Comparison of ENCODE assay signal across 1 cellular context in the genomic region with DNA sequence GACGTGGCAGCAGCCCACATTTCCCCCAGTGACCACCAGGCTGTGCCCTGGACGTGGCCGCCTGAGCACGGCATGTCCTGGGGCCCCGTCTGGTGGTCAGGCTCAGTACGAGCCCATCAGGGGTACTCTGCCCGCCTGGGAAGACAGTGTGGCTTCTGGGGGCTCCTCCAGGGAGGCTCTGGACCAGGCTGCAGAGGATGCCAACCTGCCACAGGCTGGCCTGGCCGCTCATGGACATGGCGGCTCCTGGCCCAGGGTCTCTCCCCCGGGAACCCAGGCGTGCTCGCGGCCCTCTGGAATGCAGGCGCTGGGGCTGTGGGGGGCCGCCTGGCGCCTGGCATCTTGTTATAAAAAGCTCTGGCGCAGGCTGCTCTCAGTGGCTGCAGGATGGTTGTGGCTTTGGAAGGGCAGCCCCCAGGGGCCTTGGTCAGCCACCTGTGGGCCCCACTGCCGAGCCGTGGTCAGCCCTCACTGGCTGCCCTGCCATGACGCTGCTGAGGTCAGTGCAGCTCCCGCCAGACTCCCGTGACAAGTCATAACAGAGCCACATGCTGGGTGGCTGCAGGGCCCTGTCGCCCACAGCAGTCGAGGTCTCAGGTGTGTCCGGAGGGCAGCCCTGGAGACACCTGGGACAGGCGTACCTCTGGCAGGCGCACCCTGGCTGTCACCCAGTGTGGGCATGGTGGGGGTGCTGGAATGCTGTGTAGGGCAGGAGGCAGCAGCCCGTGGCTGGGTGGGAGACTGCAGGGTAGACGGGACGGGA.
TF ChIP-seq lines count a peak whose summit lies in the region.

No MANE protein-coding gene starts in this region.

TF ChIP-seq in HEK293, 187 proteins besides CTCF, POLR2A, EP300 and RAD21 (continued from another document):
- TF ChIP-seq, protein P1, sequence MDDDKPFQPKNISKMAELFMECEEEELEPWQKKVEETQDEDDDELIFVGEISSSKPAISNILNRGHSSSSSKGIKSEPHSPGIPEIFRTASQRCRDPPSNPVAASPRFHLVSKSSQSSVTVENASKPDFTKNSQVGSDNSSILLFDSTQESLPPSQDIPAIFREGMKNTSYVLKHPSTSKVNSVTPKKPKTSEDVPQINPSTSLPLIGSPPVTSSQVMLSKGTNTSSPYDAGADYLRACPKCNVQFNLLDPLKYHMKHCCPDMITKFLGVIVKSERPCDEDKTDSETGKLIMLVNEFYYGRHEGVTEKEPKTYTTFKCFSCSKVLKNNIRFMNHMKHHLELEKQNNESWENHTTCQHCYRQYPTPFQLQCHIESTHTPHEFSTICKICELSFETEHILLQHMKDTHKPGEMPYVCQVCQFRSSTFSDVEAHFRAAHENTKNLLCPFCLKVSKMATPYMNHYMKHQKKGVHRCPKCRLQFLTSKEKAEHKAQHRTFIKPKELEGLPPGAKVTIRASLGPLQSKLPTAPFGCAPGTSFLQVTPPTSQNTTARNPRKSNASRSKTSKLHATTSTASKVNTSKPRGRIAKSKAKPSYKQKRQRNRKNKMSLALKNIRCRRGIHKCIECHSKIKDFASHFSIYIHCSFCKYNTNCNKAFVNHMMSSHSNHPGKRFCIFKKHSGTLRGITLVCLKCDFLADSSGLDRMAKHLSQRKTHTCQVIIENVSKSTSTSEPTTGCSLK (tag by site-specific recombination; IDR thresholded peaks at IDR 0.05) = no peak
- TF ChIP-seq ZNF335 (tag by site-specific recombination; conservative IDR thresholded peaks at IDR 0.05) (no peak), ZFP41 (tag by site-specific recombination; IDR thresholded peaks at IDR 0.05; ENCODE audit: borderline replicate concordance) (no peak), ZNF175 (tag by site-specific recombination; IDR thresholded peaks at IDR 0.05) (no peak), ZBTB49 (tag by site-specific recombination; IDR thresholded peaks at IDR 0.05; ENCODE audit: low read depth) (no peak), ZNF514 (tag by site-specific recombination; IDR thresholded peaks at IDR 0.05) (no peak), ZBTB48 (tag by site-specific recombination; IDR thresholded peaks at IDR 0.05) (no peak), ZNF221 (tag by site-specific recombination; IDR thresholded peaks at IDR 0.05; ENCODE audit: borderline replicate concordance) (no peak), ZNF366 (tag by site-specific recombination; conservative IDR thresholded peaks at IDR 0.05) (no peak)
TF ChIP-seq in HEK293: peak in this region for 3.
